ENCODE assay signal across 15 cellular contexts in the genomic region with DNA sequence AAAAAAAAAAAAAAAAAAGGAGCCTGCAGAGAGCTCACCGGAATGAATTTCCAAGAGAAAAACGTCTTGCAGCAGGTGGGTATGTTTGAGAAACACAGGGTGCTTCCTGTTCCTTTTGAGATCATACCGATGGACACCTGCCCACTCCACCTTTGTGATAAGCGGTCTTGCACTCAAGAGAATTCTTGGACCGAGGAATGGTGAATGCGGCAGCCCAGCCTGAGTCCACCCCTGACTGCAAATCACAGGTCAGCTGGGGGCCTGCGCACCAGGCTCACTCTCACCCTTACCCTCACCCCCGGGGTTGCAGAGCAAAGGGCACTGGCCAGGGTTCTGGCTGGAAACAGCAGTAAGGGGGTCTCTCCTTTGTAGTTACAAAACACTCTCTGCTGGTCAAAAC. TPM values are rescaled to one million over a fixed set of nuclear protein-coding genes. Genes with fewer than 3 reads are reported as not detected.
A peak's percentile ranks its signal among the peaks of the same experiment; 100 is the strongest.
DNase-seq lines count a peak whose midpoint lies in the region; ATAC-seq, FAIRE-seq and TF ChIP-seq lines count a peak whose summit lies in the region.
"Had no signal": no experiment of that assay in that cellular context is flagged by ENCODE, and none has a peak within 500 bp of the region (broad histone marks: within the 10 kb centered on the region; RNA-seq: fewer than 3 reads in every experiment).

No MANE protein-coding gene starts in this region.

- H3K27me3 ChIP-seq in H1 (replicated peaks in 1 of 4; ENCODE audit: control insufficient read depth in 3 of 4, extremely low read depth in 1 of 4, insufficient read depth in 3 of 4, low read length in 3 of 4) (no peaks in the 10 kb centered on the region; a peak in 1 of 7 replicates), stomach (no peaks in the 10 kb centered on the region)

- no peak overlapping the region for H2AFZ ChIP-seq in H1 (ENCODE audit: low read length)

- no peak overlapping the region for H4K8ac ChIP-seq in H1 (ENCODE audit: extremely low read depth, insufficient read depth, low read length)

- TF ChIP-seq POLR2A in H1 (IDR thresholded peaks at IDR 0.05; ENCODE audit: control extremely low read depth in 1 of 2, low read depth in 2 of 2, low read length in 2 of 2) = no peak
- TF ChIP-seq POLR2A in stomach (IDR thresholded peaks at IDR 0.05) = no peak

- ATAC-seq in HG03439 (IDR thresholded peaks at IDR 0.05; ENCODE audit: unreplicated experiment) = no peak
- ATAC-seq: Right ventricle myocardium inferior had no signal

- TF ChIP-seq RAD21 in Ishikawa (IDR thresholded peaks at IDR 0.05; ENCODE audit: low read depth) (no peak), H1 (IDR thresholded peaks at IDR 0.05 in 1 of 2, conservative IDR thresholded peaks at IDR 0.05 in 1 of 2; ENCODE audit: low read depth in 2 of 2, low read length in 2 of 2) (no peak)

- H4K91ac ChIP-seq in H1 (replicated peaks; ENCODE audit: insufficient read length, low read length) = no peak overlapping the region

- no peak overlapping the region for H3K9ac ChIP-seq in H1 (replicated peaks in 1 of 4; ENCODE audit: extremely low read depth in 1 of 4, low read depth in 3 of 4, low read length in 3 of 4)
- H3K9ac ChIP-seq: BLaER1 treated with 17β-estradiol and CSF1 and Interleukin-3, amounts not matched to agents 10 nM and 100 nM had no signal

- no peak overlapping the region for H3K14ac ChIP-seq in H1 (ENCODE audit: insufficient read length)

- no peak overlapping the region for H2BK15ac ChIP-seq in H1 (ENCODE audit: low read length)

- no peaks in the 10 kb centered on the region for H3K79me2 ChIP-seq in H1 (ENCODE audit: control insufficient read depth in 1 of 2, insufficient read depth in 2 of 2, low read length in 2 of 2)

- peaks cover 0 to 2% of the 10 kb centered on the region in 2 experiments for H4K20me1 ChIP-seq in H1 (replicated peaks in 1 of 2; ENCODE audit: control insufficient read depth in 1 of 2, insufficient read depth in 2 of 2, low read length in 2 of 2)

- H3K36me3 ChIP-seq in H1 (ENCODE audit: control insufficient read depth in 2 of 4, insufficient read depth in 4 of 4, low read length in 3 of 4) = no peaks in the 10 kb centered on the region; a peak in 1 of 8 replicates
- H3K36me3 ChIP-seq in stomach = peaks cover 0 to 6% (median 0%) of the 10 kb centered on the region in 4 donors

- POLR2A ChIA-PET in H1 (lab: Charles Lee; ENCODE audit: partially characterized antibody) = interaction anchor here (11.5 kb wide), 1 partner anchor 14 kb away, joined by 129 read pairs; a partner anchor contains a TSS

- no peak overlapping the region for H3K4me3 ChIP-seq in H1 (ENCODE audit: extremely low read depth in 1 of 4, insufficient read depth in 2 of 4, low read depth in 3 of 4, low read length in 4 of 4)
- H3K4me3 ChIP-seq in stomach = no peak overlapping the region
- H3K4me3 ChIP-seq: BLaER1 treated with 17β-estradiol and CSF1 and Interleukin-3, amounts not matched to agents 10 nM and 100 nM had no signal

- CTCF ChIA-PET in H1 (lab: Charles Lee; ENCODE audit: partially characterized antibody) = interaction anchor here (2.2 kb wide), 1 partner anchor 39 kb away, joined by 7 read pairs; no protein-coding TSS in a partner anchor

- H3K18ac ChIP-seq in H1 (ENCODE audit: extremely low read depth, low read length) = no peak overlapping the region

- H2BK12ac ChIP-seq in H1 (ENCODE audit: low read depth, low read length) = no peak overlapping the region

- no peak overlapping the region for H2BK120ac ChIP-seq in H1 (replicated peaks; ENCODE audit: low read depth, low read length)

- intact Hi-C loops in stomach (cut with DNase I; ENCODE audit: low total_unique reads) = no loop called here

- H2AK5ac ChIP-seq in H1 (ENCODE audit: low read depth, low read length) = no peak overlapping the region

- no peaks in the 10 kb centered on the region for H3K23me2 ChIP-seq in H1 (ENCODE audit: low read depth, low read length)

- no peak overlapping the region for H4K5ac ChIP-seq in H1 (ENCODE audit: insufficient read length, low read depth, low read length)

- H3K79me1 ChIP-seq in H1 (ENCODE audit: low read depth, low read length) = no peaks in the 10 kb centered on the region

- peak overlapping the region; percentile 21 to 22; a peak in 3 of 4 replicates for H3K4me2 ChIP-seq in H1 (ENCODE audit: insufficient read depth in 1 of 2, low read depth in 2 of 2, low read length in 2 of 2)
- H3K4me2 ChIP-seq: BLaER1 treated with 17β-estradiol and CSF1 and Interleukin-3, amounts not matched to agents 10 nM and 100 nM had no signal

- H3K56ac ChIP-seq in H1 (replicated peaks; ENCODE audit: insufficient read length, low read depth, low read length) = no peak overlapping the region

- H3K23ac ChIP-seq in H1 (ENCODE audit: insufficient read length) = no peak overlapping the region

- TF ChIP-seq CTCF in H1 (IDR thresholded peaks at IDR 0.05; ENCODE audit: control extremely low read depth in 1 of 3, insufficient read depth in 1 of 3, low read depth in 1 of 3, low read length in 3 of 3) (no peak), stomach (IDR thresholded peaks at IDR 0.05) (no peak)

- H2BK5ac ChIP-seq in H1 (ENCODE audit: low read depth, low read length) = no peak overlapping the region

- WGBS in H1 (ENCODE audit: extremely low coverage in 1 of 2, insufficient coverage in 1 of 2, insufficient read length in 1 of 2, insufficient replicate concordance in 2 of 2, low coverage in 1 of 2, low lambda C conversion rate in 2 of 2, missing lambda C conversion rate in 1 of 2), 2 experiments = 61% methylated on average over 6 of the region's 8 CpGs; no CpG with 5 or more reads in 1 of the 2 experiments
- 23 to 38% (median 34%) methylated on average over 8 of the region's 8 CpGs for WGBS in stomach, 5 donors

- H3K4ac ChIP-seq in H1 (replicated peaks; ENCODE audit: insufficient read length, low read depth, low read length) = no peak overlapping the region

- H3K9me3 ChIP-seq in H1 (ENCODE audit: insufficient read depth in 2 of 2, low read depth in 1 of 2, low read length in 1 of 2) (no peaks in the 10 kb centered on the region), stomach (no peaks in the 10 kb centered on the region)
- H3K9me3 ChIP-seq: BLaER1 treated with 17β-estradiol and CSF1 and Interleukin-3, amounts not matched to agents 10 nM and 100 nM had no signal

- no peak overlapping the region for H3K27ac ChIP-seq in H1 (ENCODE audit: low read depth, low read length)
- peak overlapping the region; percentile 44 to 72 (median 56) for H3K27ac ChIP-seq in stomach
- H3K27ac ChIP-seq: BLaER1 treated with 17β-estradiol and CSF1 and Interleukin-3, amounts not matched to agents 10 nM and 100 nM had no signal

- no peak for TF ChIP-seq EP300 in Ishikawa (IDR thresholded peaks at IDR 0.05; ENCODE audit: borderline replicate concordance)
- no peak for TF ChIP-seq EP300 in H1 (IDR thresholded peaks at IDR 0.05; ENCODE audit: borderline replicate concordance in 1 of 2, low read depth in 2 of 2, low read length in 2 of 2)
- TF ChIP-seq EP300 in stomach (IDR thresholded peaks at IDR 0.05) = no peak

- DNase-seq in DMS53 (lab: John Stamatoyannopoulos, UW) = peak; percentile 50
- no peak for DNase-seq in H1 (ENCODE audit: low read depth in 1 of 2, low spot score in 2 of 2)
- peak; percentile 71 for DNase-seq in stomach
- no peak for DNase-seq in frontal cortex (ENCODE audit: low spot score in 2 of 2)
- DNase-seq in superior temporal gyrus (ENCODE audit: extremely low spot score) = no peak
- DNase-seq: DMS79 treated with DMSO at 0.1 percent for 48 hours, NCI-H1417 treated with DMSO at 0.1 percent for 48 hours, NCI-H2029, NCI-H526 had no signal

- no peak for FAIRE-seq in H1 (lab: Jason Lieb, UNC)
- FAIRE-seq in frontal cortex (lab: Jason Lieb, UNC) = no peak
- FAIRE-seq: D721Med, RCC 7860 had no signal

- H3K4me1 ChIP-seq in H1 (replicated peaks in 1 of 4; ENCODE audit: control insufficient read depth in 3 of 4, insufficient read depth in 4 of 4, low read length in 3 of 4) (peaks cover 10 to 26% (median 18%) of the 10 kb centered on the region in 4 experiments), stomach (peaks cover 37 to 55% (median 49%) of the 10 kb centered on the region in 4 donors)

- H2BK20ac ChIP-seq in H1 (ENCODE audit: low read length) = no peak overlapping the region

TF ChIP-seq in H1, 55 proteins besides CTCF, POLR2A, EP300 and RAD21:
- no peak for TF ChIP-seq RXRA (IDR thresholded peaks at IDR 0.05; ENCODE audit: insufficient read depth, low read depth, low read length)
- TF ChIP-seq CREB1 (IDR thresholded peaks at IDR 0.05) = no peak
- TF ChIP-seq EZH2 (IDR thresholded peaks at IDR 0.05; ENCODE audit: low read depth, low read length, severe bottlenecking) = no peak
- TF ChIP-seq JUN (IDR thresholded peaks at IDR 0.05; ENCODE audit: low read depth, low read length) = no peak
TF ChIP-seq in H1: peak in this region for 0.

RNA-seq across cellular contexts. Expression of a gene that starts 16.8 kb away (rescaled TPM):
- 7.4 and 8.9 TPM in 2 replicates for total RNA-seq in H1 (2021; fragmentation: NEBNext Ultra II Directional; extraction: Animal tissue kit (Norgen Biotek cat#: 25700))
- polyA plus RNA-seq in H1 (2011; rRNA removed) = 9.0 and 14.3 TPM in 2 replicates
- 15.4 TPM for polyA plus RNA-seq in H1 (2011; cell fraction: cytosol; rRNA removed)
- 16.9 TPM for polyA plus RNA-seq in H1 (2011; cell fraction: nucleus; rRNA removed)
- polyA plus RNA-seq in H1 (2012, experiment 1 of 2) = 4.2 to 9.7 TPM (median 7.2 TPM) in 4 replicates
- 6.6 TPM for polyA plus RNA-seq in H1 (2012, experiment 2 of 2)
- polyA plus RNA-seq in H1 (2013, experiment 1 of 2) = 3.7 TPM
- polyA plus RNA-seq in H1 (2013, experiment 2 of 2) = 2.6 TPM
- polyA minus RNA-seq in H1 (2011; rRNA and poly(A)+ RNA removed) = 22.9 and 32.1 TPM in 2 replicates
- 7.9 TPM for polyA minus RNA-seq in H1 (2011; cell fraction: cytosol; rRNA and poly(A)+ RNA removed)
- 5.2 TPM for polyA minus RNA-seq in H1 (2011; cell fraction: nucleus; rRNA and poly(A)+ RNA removed)
- total RNA-seq in stomach = 10 to 100 TPM in 3 of 5 donors, 1 to 10 TPM in 2; 7.0 to 29.1 (median 19.3) TPM
- polyA plus RNA-seq in stomach = 10 to 100 TPM in 1 of 3 donors, 1 to 10 TPM in 2; 6.7 to 12.2 (median 8.2) TPM
- total RNA-seq in frontal cortex = 7.3 TPM

Comparison
In these comparisons a context has a peak if more than half of its experiments do, and no peak if none do; other contexts are left out.
1. DNase-seq: peak in DMS53 (single experiment) and stomach (single experiment); none in H1 (0 of 2), frontal cortex (0 of 2) and superior temporal gyrus (single experiment).